ENCODE assay signal across 8 cellular contexts in the genomic region with DNA sequence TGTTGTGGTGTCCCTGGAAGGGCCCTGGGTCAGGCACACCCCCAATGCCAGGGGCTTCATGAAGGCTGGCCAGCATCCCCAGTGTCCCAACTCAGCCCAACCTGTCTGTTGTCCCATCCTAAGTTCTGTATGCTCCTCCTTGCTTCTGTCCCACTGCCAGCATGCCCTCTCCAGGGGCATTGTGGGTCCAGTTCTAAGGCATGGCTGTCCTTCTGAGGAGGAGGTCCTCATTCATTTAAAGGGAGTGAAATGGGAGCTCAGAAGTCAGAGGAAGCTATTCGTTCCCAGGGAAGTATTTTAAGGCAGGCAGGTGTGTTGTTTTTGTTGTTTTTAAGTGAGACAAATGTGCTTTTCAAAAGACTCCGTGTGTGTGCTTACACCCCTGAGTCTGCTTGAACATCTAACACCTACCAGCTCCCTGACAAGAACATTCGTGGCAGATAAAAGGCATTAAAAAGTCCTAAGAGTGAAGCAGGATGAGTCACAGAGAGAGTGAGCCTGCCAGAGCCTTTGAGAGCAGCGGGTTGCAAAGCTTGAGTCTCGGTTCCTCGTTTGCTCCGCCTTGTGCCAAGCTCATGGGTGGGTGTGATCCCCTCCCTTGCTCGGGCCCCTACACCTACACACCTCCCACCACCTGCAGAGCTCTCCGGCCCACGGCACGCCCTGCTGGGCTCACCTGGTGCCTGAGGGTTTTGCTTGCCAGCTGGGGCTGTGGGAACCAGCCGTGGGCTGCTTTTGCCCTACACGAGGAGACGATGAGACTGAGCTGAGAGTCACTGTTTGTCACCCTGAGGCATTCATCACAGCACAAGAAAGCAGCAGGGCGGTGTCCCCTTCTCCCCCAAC.
A peak's percentile ranks its signal among the peaks of the same experiment; 100 is the strongest.
DNase-seq lines count a peak whose midpoint lies in the region; ATAC-seq lines count a peak whose summit lies in the region.

No MANE protein-coding gene starts in this region.

- H3K4me3 ChIP-seq in SJCRH30, result no peak overlapping the region

- H3K36me3 Mint-ChIP-seq in stimulated activated naive CD8-positive, alpha-beta T cell treated with anti-CD3 and anti-CD28 coated beads, Interleukin-15, Interleukin-2, amounts not matched to agents 100 ng/mL and 50 ng/mL, for 24 hours (ENCODE audit: low read depth), result no peaks in the 10 kb centered on the region

- H3K27ac Mint-ChIP-seq in stimulated activated naive CD8-positive, alpha-beta T cell treated with anti-CD3 and anti-CD28 coated beads, Interleukin-15, Interleukin-2, amounts not matched to agents 100 ng/mL and 50 ng/mL, for 24 hours, result no peak overlapping the region

- H3K4me3 Mint-ChIP-seq in stimulated activated naive CD8-positive, alpha-beta T cell treated with anti-CD3 and anti-CD28 coated beads, Interleukin-15, Interleukin-2, amounts not matched to agents 100 ng/mL and 50 ng/mL, for 24 hours, result peak overlapping the region; percentile 45

- H3K27me3 Mint-ChIP-seq in stimulated activated naive CD8-positive, alpha-beta T cell treated with anti-CD3 and anti-CD28 coated beads, Interleukin-15, Interleukin-2, amounts not matched to agents 100 ng/mL and 50 ng/mL, for 24 hours, result peaks cover 20% of the 10 kb centered on the region

- no peaks in the 10 kb centered on the region for H3K9me3 Mint-ChIP-seq in stimulated activated naive CD8-positive, alpha-beta T cell treated with anti-CD3 and anti-CD28 coated beads, Interleukin-15, Interleukin-2, amounts not matched to agents 100 ng/mL and 50 ng/mL, for 24 hours

- H3K4me1 Mint-ChIP-seq in stimulated activated naive CD8-positive, alpha-beta T cell treated with anti-CD3 and anti-CD28 coated beads, Interleukin-15, Interleukin-2, amounts not matched to agents 100 ng/mL and 50 ng/mL, for 24 hours (ENCODE audit: low read depth), result peaks cover 33% of the 10 kb centered on the region

- no peak overlapping the region for H3K27ac ChIP-seq in SJCRH30

- no peaks in the 10 kb centered on the region for H3K27me3 ChIP-seq in SJCRH30

- no peaks in the 10 kb centered on the region for H3K36me3 ChIP-seq in SJCRH30

- peak; percentile 64 for DNase-seq in ELR (ENCODE audit: low read depth)
- peak; percentile 28 to 34 for DNase-seq in activated CD4-positive, alpha-beta T cell treated with anti-CD3 and anti-CD28 coated beads, Interleukin-2, amount 50 U/mL, for 4 hours
- peak; percentile 67 for DNase-seq in hepatic stellate cell (ENCODE audit: low spot score)
- no peak for DNase-seq in NCI-H1105 (lab: John Stamatoyannopoulos, UW)
- no peak for DNase-seq in SJCRH30

- no peaks in the 10 kb centered on the region for H3K9me3 ChIP-seq in SJCRH30 (replicated peaks)

- ATAC-seq in GM19468 (IDR thresholded peaks at IDR 0.05; ENCODE audit: extremely low read depth, unreplicated experiment) (peak; percentile 80), HG03442 (IDR thresholded peaks at IDR 0.05; ENCODE audit: unreplicated experiment) (peak; percentile 90)

- no peaks in the 10 kb centered on the region for H3K4me1 ChIP-seq in SJCRH30

Comparison
In these comparisons a context has a peak if more than half of its experiments do, and no peak if none do; other contexts are left out.
1. DNase-seq: peak in ELR (single experiment), activated CD4-positive, alpha-beta T cell treated with anti-CD3 and anti-CD28 coated beads, Interleukin-2, amount 50 U/mL, for 4 hours (2 of 2) and hepatic stellate cell (single experiment); none in NCI-H1105 (single experiment) and SJCRH30 (0 of 2).